ENCODE assay signal across 9 cellular contexts in the genomic region with DNA sequence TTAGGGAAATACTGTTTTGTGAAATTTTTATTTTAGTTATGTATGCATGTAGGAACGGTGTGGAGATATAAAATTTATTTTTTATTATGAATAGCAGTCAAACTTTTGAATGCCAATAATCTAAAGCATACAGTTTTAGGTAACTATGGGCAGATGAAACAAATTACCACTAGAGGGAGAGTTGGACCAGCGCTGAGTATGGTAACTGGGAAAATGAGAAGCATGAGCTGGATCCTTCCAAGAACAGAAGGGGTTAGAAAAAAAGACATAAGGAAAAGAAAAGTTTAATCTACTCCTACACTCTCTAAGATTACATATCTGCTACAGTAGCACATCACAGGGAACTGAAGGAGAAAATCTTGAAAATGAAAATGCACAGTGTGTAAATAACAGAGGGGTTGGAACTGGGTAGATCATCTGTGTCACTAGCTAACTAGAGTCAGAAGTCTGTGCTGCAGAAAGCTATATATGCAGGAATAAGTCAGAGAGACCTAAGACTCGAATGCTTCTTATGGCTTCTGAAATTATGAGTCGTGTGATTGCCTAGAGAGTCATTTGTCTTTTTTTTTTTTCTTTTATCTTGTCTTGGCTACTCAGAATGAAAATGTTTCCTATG.
A peak's percentile ranks its signal among the peaks of the same experiment; 100 is the strongest.
DNase-seq lines count a peak whose midpoint lies in the region; ATAC-seq and TF ChIP-seq lines count a peak whose summit lies in the region.
"Had no signal": no experiment of that assay in that cellular context is flagged by ENCODE, and none has a peak within 500 bp of the region (broad histone marks: within the 10 kb centered on the region; RNA-seq: fewer than 3 reads in every experiment).

No MANE protein-coding gene starts in this region.

- no peak overlapping the region for H3K4me3 ChIP-seq in epithelial cell of esophagus (ENCODE audit: low read length)
- H3K4me3 ChIP-seq in retinal pigment epithelial cell (ENCODE audit: low read length), result no peak overlapping the region
- H3K4me3 ChIP-seq: cardiac muscle cell had no signal

- DNase-seq in NCI-H1417 (lab: John Stamatoyannopoulos, UW) (peak in 2 of 3 experiments; percentile 2 to 31), NCI-H1417 treated with DMSO at 0.1 percent for 48 hours (lab: John Stamatoyannopoulos, UW) (no peak), NCI-H345 treated with DMSO at 0.1 percent for 48 hours (lab: John Stamatoyannopoulos, UW; ENCODE audit: unreplicated experiment) (peak; percentile 22), epithelial cell of esophagus (ENCODE audit: low read depth) (no peak), retinal pigment epithelial cell (ENCODE audit: low read depth) (no peak), AG20443 (ENCODE audit: low spot score) (no peak)
- DNase-seq in activated CD8-positive, alpha-beta memory T cell treated with anti-CD3 and anti-CD28 coated beads for 24 hours, result no peak

- peak; percentile 15 for TF ChIP-seq CTCF in epithelial cell of esophagus (IDR thresholded peaks at IDR 0.05; ENCODE audit: insufficient read depth, low read depth, low read length, missing control alignments)
- TF ChIP-seq CTCF in retinal pigment epithelial cell (conservative IDR thresholded peaks at IDR 0.05; ENCODE audit: low read depth, low read length), result peak; percentile 31

- ATAC-seq in GM18861 (IDR thresholded peaks at IDR 0.05; ENCODE audit: unreplicated experiment), result no peak

Comparison
In these comparisons a context has a peak if more than half of its experiments do, and no peak if none do; other contexts are left out.
1. DNase-seq: peak in NCI-H1417 (2 of 3) and NCI-H345 treated with DMSO at 0.1 percent for 48 hours (single experiment); none in NCI-H1417 treated with DMSO at 0.1 percent for 48 hours (single experiment), epithelial cell of esophagus (single experiment), retinal pigment epithelial cell (single experiment), AG20443 (single experiment) and activated CD8-positive, alpha-beta memory T cell treated with anti-CD3 and anti-CD28 coated beads for 24 hours (single experiment).